8 cellular contexts compared by ENCODE assay signal in genomic region chr16:86643661-86644060, GRCh38.
"Had no signal": no experiment of that assay in that cellular context is flagged by ENCODE, and none has a peak within 500 bp of the region (broad histone marks: within the 10 kb centered on the region; RNA-seq: fewer than 3 reads in every experiment).

No MANE protein-coding gene starts in this region.

- H3K4me2 ChIP-seq: GM23338 had no signal

- FAIRE-seq: H1, H54, HepG2 had no signal

- ATAC-seq: GM23338, HepG2 had no signal

- H3K27ac ChIP-seq: HL-60 had no signal

- H3K4me3 ChIP-seq: GM23338 had no signal

- DNase-seq: H9, HCEC 1CT, KBM-7 had no signal

- H2AFZ ChIP-seq: GM23338 had no signal
